In the genomic region with DNA sequence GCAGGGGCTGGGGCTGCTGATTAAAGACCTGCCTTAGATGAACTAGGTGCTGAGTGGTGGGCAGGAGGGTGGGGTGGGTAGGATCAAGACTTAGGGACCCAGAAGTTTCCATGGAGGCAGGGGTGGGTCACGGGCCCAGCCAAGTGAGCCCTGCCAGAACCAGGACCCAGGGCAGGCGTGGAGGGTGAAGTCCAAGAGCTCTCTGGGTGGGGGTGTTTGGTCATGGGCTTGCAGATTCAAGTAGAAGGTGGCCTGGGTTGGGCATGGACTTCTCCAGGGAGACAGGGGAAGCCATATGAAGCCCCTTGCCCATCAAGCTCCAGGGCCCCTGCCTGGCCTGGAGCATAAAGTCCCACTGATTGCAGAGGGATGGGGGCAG, we compare ENCODE assay signal across 12 cellular contexts.
DNase-seq lines count a peak whose midpoint lies in the region; ATAC-seq and TF ChIP-seq lines count a peak whose summit lies in the region.
"Had no signal": no experiment of that assay in that cellular context is flagged by ENCODE, and none has a peak within 500 bp of the region (broad histone marks: within the 10 kb centered on the region; RNA-seq: fewer than 3 reads in every experiment).

No MANE protein-coding gene starts in this region.

- H3K9me3 ChIP-seq in psoas muscle: no peaks in the 10 kb centered on the region

- intact Hi-C loops in Right ventricle myocardium superior (cut with DNase I): loop anchor here (5.0 to 10.0 kb wide), 2 partner anchors 107 to 165 kb away; no protein-coding TSS in a partner anchor
- intact Hi-C loops in Right ventricle myocardium inferior (cut with DNase I): loop anchor here (2.0 kb wide), 1 partner anchor 167 kb away; no protein-coding TSS in a partner anchor
- intact Hi-C loops in psoas muscle (cut with DNase I): loop anchor here in 1 of 2 donors (5.0 kb wide), 1 partner anchor 155 kb away; no protein-coding TSS in a partner anchor
- intact Hi-C loops in head of caudate nucleus (cut with DNase I): loop anchor here (10.0 kb wide), 2 partner anchors 73 to 453 kb away; no protein-coding TSS in a partner anchor

- no peaks in the 10 kb centered on the region for H3K27me3 ChIP-seq in psoas muscle (ENCODE audit: insufficient read depth in 3 of 3, low read length in 2 of 3)

- no peaks in the 10 kb centered on the region for H3K36me3 ChIP-seq in psoas muscle (ENCODE audit: insufficient read depth in 1 of 2, low read depth in 1 of 2)

- no peak overlapping the region for H3K4me3 ChIP-seq in psoas muscle

- no peak for TF ChIP-seq CTCF in psoas muscle (IDR thresholded peaks at IDR 0.05)

- ATAC-seq in Right ventricle myocardium superior (ENCODE audit: poor library complexity) (peak; percentile 2), Right ventricle myocardium inferior (no peak), left lobe of liver (peak; percentile 57), psoas muscle (peak in 3 of 4 donors; percentile 2 to 20 (median 6))
- ATAC-seq: stimulated activated naive CD8-positive, alpha-beta T cell treated with anti-CD3 and anti-CD28 coated beads, Interleukin-15, Interleukin-2, amounts not matched to agents 100 U/mL and 50 U/mL, for 24 hours had no signal

- peaks cover 53% of the 10 kb centered on the region for H3K4me1 ChIP-seq in psoas muscle

- WGBS in psoas muscle, 3 donors: 22 to 33% (median 27%) methylated on average over 2 of the region's 2 CpGs

- DNase-seq in Right ventricle myocardium superior (peak; percentile 35), Right ventricle myocardium inferior (ENCODE audit: missing footprints) (no peak), left lobe of liver (ENCODE audit: low spot score) (peak; percentile 92), psoas muscle (no peak), islet precursor cell (no peak), head of caudate nucleus (no peak), iPS-NIHi7 (ENCODE audit: extremely low spot score) (no peak), cortex of kidney (lab: John Stamatoyannopoulos, UW) (no peak)
- DNase-seq: activated CD4-positive, alpha-beta memory T cell treated with anti-CD3 and anti-CD28 coated beads, Interleukin-2, amount 10 ng/mL, durations not matched to agents 7 days and 5 days; NCI-H1417; stimulated activated CD4-positive, alpha-beta T cell treated with anti-CD3 and anti-CD28 coated beads, Interleukin-15, amount 100 ng/mL, for 24 hours; stimulated activated naive CD8-positive, alpha-beta T cell treated with anti-CD3 and anti-CD28 coated beads, Interleukin-15, Interleukin-2, amounts not matched to agents 100 U/mL and 50 U/mL, for 24 hours had no signal

- H3K27ac ChIP-seq in psoas muscle: peak overlapping the region; percentile 74

Comparison
In these comparisons a context has a peak if more than half of its experiments do, and no peak if none do; other contexts are left out.
1. DNase-seq: peak in Right ventricle myocardium superior (single experiment) and left lobe of liver (single experiment); none in Right ventricle myocardium inferior (single experiment), psoas muscle (0 of 2), islet precursor cell (single experiment), head of caudate nucleus (0 of 42), iPS-NIHi7 (single experiment) and cortex of kidney (single experiment).